ENCODE assay signal across 16 cellular contexts in genomic region chr6:38610050-38610619, GRCh38.
"Had no signal": no experiment of that assay in that cellular context is flagged by ENCODE, and none has a peak within 500 bp of the region (broad histone marks: within the 10 kb centered on the region; RNA-seq: fewer than 3 reads in every experiment).

No MANE protein-coding gene starts in this region.

- H3K4me3 ChIP-seq: adrenal gland, body of pancreas, gastroesophageal sphincter, mucosa of descending colon, SK-N-MC, spleen, uterus had no signal

- H3K36me3 ChIP-seq: adrenal gland, gastroesophageal sphincter, uterus had no signal

- DNase-seq: activated B cell treated with CpG ODN at 0.5 μM for 24 hours; activated CD4-positive, alpha-beta T cell treated with anti-CD3 and anti-CD28 coated beads, Interleukin-2, amount 10 ng/mL, durations not matched to agents 24 days and 14 days; activated naive CD4-positive, alpha-beta T cell treated with anti-CD3 and anti-CD28 coated beads, Interleukin-2, amount 50 U/mL, for 16 hours; adrenal gland; body of pancreas; mammary epithelial cell; mucosa of descending colon; natural killer cell; right cardiac atrium; spleen; stimulated activated CD4-positive, alpha-beta T cell treated with anti-CD3 and anti-CD28 coated beads, Interleukin-2, amount 100 ng/mL, for 24 hours; stimulated activated naive CD4-positive, alpha-beta T cell treated with Interleukin-2 at 50 U/mL for 16 hours; T-cell; uterus had no signal

- H3K27me3 ChIP-seq: adrenal gland, body of pancreas, gastroesophageal sphincter, spleen, uterus had no signal

- H3K27ac ChIP-seq: body of pancreas, gastroesophageal sphincter, SK-N-MC, spleen, uterus had no signal

- H3K9me3 ChIP-seq: adrenal gland, body of pancreas, gastroesophageal sphincter, mucosa of descending colon, spleen, uterus had no signal

- H3K4me1 ChIP-seq: spleen, uterus had no signal
